Comparison of ENCODE assay signal across 16 cellular contexts in the genomic region with DNA sequence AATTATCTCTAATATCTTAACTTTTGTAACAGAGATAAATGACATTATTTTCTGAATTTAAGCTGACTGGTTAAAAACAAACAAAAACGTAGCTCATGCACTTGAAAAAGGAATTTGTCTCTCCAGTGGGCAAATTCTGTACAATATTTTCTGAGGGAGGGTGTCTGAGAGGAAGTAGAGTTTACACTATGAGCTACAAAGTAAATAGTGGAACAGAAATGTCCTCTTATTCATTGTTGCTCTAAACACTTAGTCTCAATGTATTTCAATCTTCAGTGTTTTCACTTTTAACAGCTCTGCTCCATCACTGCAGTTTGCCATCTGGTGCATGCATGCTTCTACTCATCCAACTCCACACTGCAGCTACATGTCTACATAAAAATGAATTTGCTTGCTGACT.
"Had no signal": no experiment of that assay in that cellular context is flagged by ENCODE, and none has a peak within 500 bp of the region (broad histone marks: within the 10 kb centered on the region; RNA-seq: fewer than 3 reads in every experiment).

No MANE protein-coding gene starts in this region.

- H3K27ac Mint-ChIP-seq: activated naive CD4-positive, alpha-beta T cell treated with anti-CD3 and anti-CD28 coated beads, Interleukin-2, amount 10 ng/mL, durations not matched to agents 7 days and 5 days; naive thymus-derived CD4-positive, alpha-beta T cell; stimulated activated effector memory CD8-positive, alpha-beta T cell treated with anti-CD3 and anti-CD28 coated beads, Interleukin-12 subunit alpha, Interleukin-12 subunit beta, amount 100 ng/mL, for 72 hours had no signal

- H3K9me3 Mint-ChIP-seq: activated naive CD4-positive, alpha-beta T cell treated with anti-CD3 and anti-CD28 coated beads, Interleukin-2, amount 10 ng/mL, durations not matched to agents 7 days and 5 days had no signal

- H3K4me3 ChIP-seq: gastroesophageal sphincter, heart right ventricle, mucosa of descending colon, pancreas, tibial artery had no signal

- FAIRE-seq: astrocyte, colon, endometrium, pancreas, urothelium cell line had no signal

- H3K36me3 ChIP-seq: gastroesophageal sphincter, heart right ventricle, pancreas, tibial artery had no signal

- H3K36me3 Mint-ChIP-seq: activated naive CD4-positive, alpha-beta T cell treated with anti-CD3 and anti-CD28 coated beads, Interleukin-2, amount 10 ng/mL, durations not matched to agents 7 days and 5 days; naive thymus-derived CD4-positive, alpha-beta T cell; stimulated activated effector memory CD8-positive, alpha-beta T cell treated with anti-CD3 and anti-CD28 coated beads, Interleukin-12 subunit alpha, Interleukin-12 subunit beta, amount 100 ng/mL, for 72 hours had no signal

- DNase-seq: activated CD4-positive, CD25-positive, alpha-beta regulatory T cell treated with anti-CD3 and anti-CD28 coated beads, Interleukin-2, amount 50 U/mL, for 72 hours; activated naive CD4-positive, alpha-beta T cell treated with anti-CD3 and anti-CD28 coated beads, Interleukin-2, amount 10 ng/mL, durations not matched to agents 7 days and 5 days; activated T-cell treated with anti-CD3 and anti-CD28 coated beads, Interleukin-2, amount 50 U/mL, for 1 hour; heart right ventricle; mucosa of descending colon; naive thymus-derived CD4-positive, alpha-beta T cell; pancreas; stimulated activated CD4-positive, alpha-beta T cell treated with anti-CD3 and anti-CD28 coated beads, Interleukin-12 subunit alpha, Interleukin-12 subunit beta, amount 100 ng/mL, for 4 hours; T-helper 9 cell; tibial artery had no signal

- H3K27me3 ChIP-seq: gastroesophageal sphincter, heart right ventricle, pancreas, tibial artery had no signal

- H3K27ac ChIP-seq: gastroesophageal sphincter, pancreas, tibial artery had no signal

- H3K4me1 ChIP-seq: gastroesophageal sphincter had no signal

- H3K9me3 ChIP-seq: gastroesophageal sphincter, mucosa of descending colon, pancreas, tibial artery had no signal

- H3K4me1 Mint-ChIP-seq: activated naive CD4-positive, alpha-beta T cell treated with anti-CD3 and anti-CD28 coated beads, Interleukin-2, amount 10 ng/mL, durations not matched to agents 7 days and 5 days; stimulated activated effector memory CD8-positive, alpha-beta T cell treated with anti-CD3 and anti-CD28 coated beads, Interleukin-12 subunit alpha, Interleukin-12 subunit beta, amount 100 ng/mL, for 72 hours had no signal

- H3K4me3 Mint-ChIP-seq: activated naive CD4-positive, alpha-beta T cell treated with anti-CD3 and anti-CD28 coated beads, Interleukin-2, amount 10 ng/mL, durations not matched to agents 7 days and 5 days; naive thymus-derived CD4-positive, alpha-beta T cell; stimulated activated effector memory CD8-positive, alpha-beta T cell treated with anti-CD3 and anti-CD28 coated beads, Interleukin-12 subunit alpha, Interleukin-12 subunit beta, amount 100 ng/mL, for 72 hours had no signal

- H3K27me3 Mint-ChIP-seq: activated naive CD4-positive, alpha-beta T cell treated with anti-CD3 and anti-CD28 coated beads, Interleukin-2, amount 10 ng/mL, durations not matched to agents 7 days and 5 days had no signal
